Comparison of ENCODE assay signal across 25 cellular contexts in genomic region chr12:148676-149416, GRCh38.
"Had no signal": no experiment of that assay in that cellular context is flagged by ENCODE, and none has a peak within 500 bp of the region (broad histone marks: within the 10 kb centered on the region; RNA-seq: fewer than 3 reads in every experiment).

No MANE protein-coding gene starts in this region.

- ATAC-seq: activated naive CD8-positive, alpha-beta T cell treated with anti-CD3 and anti-CD28 coated beads, Interleukin-2, amount 50 U/mL, for 24 hours; activated T-cell treated with anti-CD3 and anti-CD28 coated beads, Interleukin-2, amount 50 U/mL, for 4 hours; activated T-helper 17 cell treated with anti-CD3 and anti-CD28 coated beads, Interleukin-2, amount 50 U/mL, for 72 hours; mucosa of descending colon; natural killer cell treated with Interleukin-12 subunit alpha and Interleukin-12 subunit beta and Interleukin-15 and Interleukin-18, amount 100 ng/mL, for 72 hours; stimulated activated naive B cell treated with anti-CD40 and anti-IgM and Interleukin-4, amounts not matched to agents 10 μg/mL and 1 μg/mL and 100 μg/mL, for 72 hours; T-helper 17 cell; upper lobe of right lung had no signal

- DNase-seq: activated CD4-positive, alpha-beta memory T cell treated with anti-CD3 and anti-CD28 coated beads, Interleukin-2, amount 10 ng/mL, durations not matched to agents 7 days and 5 days; activated CD4-positive, alpha-beta T cell treated with anti-CD3 and anti-CD28 coated beads for 1 hour; activated CD4-positive, alpha-beta T cell treated with anti-CD3 and anti-CD28 coated beads, Interleukin-2, amount 10 ng/mL, durations not matched to agents 7 days and 5 days; activated CD8-positive, alpha-beta memory T cell treated with anti-CD3 and anti-CD28 coated beads, Interleukin-2, amount 50 U/mL, for 48 hours; activated naive CD8-positive, alpha-beta T cell treated with anti-CD3 and anti-CD28 coated beads, Interleukin-2, amount 50 U/mL, for 24 hours; activated T-cell treated with anti-CD3 and anti-CD28 coated beads, Interleukin-2, amount 50 U/mL, for 4 hours; colonic mucosa; effector CD8-positive, alpha-beta T cell; immature natural killer cell; left ventricle myocardium inferior; mucosa of descending colon; ovary; stimulated activated CD4-positive, alpha-beta T cell treated with anti-CD3 and anti-CD28 coated beads, Interleukin-1b, Interleukin-23, amount 100 ng/mL, for 48 hours; stimulated activated naive B cell treated with anti-CD40 and anti-IgM and Interleukin-4, amounts not matched to agents 10 μg/mL and 1 μg/mL and 100 μg/mL, for 72 hours; stomach; T-helper 17 cell; T1000; tibial artery; upper lobe of right lung had no signal

- H3K9me3 ChIP-seq: colonic mucosa, left ventricle myocardium inferior, mucosa of descending colon, neutrophil, ovary, prostate gland, stomach, tibial artery, upper lobe of right lung had no signal

- H3K4me1 ChIP-seq: left ventricle myocardium inferior, prostate gland, upper lobe of right lung had no signal

- H3K27ac ChIP-seq: colonic mucosa, left ventricle myocardium inferior, neutrophil, ovary, prostate gland, stomach, tibial artery, upper lobe of right lung had no signal

- H3K36me3 ChIP-seq: colonic mucosa, left ventricle myocardium inferior, neutrophil, ovary, prostate gland, stomach, tibial artery, upper lobe of right lung had no signal

- H3K27me3 ChIP-seq: colonic mucosa, neutrophil, ovary, upper lobe of right lung had no signal

- H3K4me2 ChIP-seq: smooth muscle cell had no signal

- H3K4me3 ChIP-seq: colonic mucosa, left ventricle myocardium inferior, lung, mucosa of descending colon, ovary, prostate gland, smooth muscle cell, stomach, tibial artery, upper lobe of right lung had no signal
